ENCODE assay signal across 1 cellular context in the genomic region with DNA sequence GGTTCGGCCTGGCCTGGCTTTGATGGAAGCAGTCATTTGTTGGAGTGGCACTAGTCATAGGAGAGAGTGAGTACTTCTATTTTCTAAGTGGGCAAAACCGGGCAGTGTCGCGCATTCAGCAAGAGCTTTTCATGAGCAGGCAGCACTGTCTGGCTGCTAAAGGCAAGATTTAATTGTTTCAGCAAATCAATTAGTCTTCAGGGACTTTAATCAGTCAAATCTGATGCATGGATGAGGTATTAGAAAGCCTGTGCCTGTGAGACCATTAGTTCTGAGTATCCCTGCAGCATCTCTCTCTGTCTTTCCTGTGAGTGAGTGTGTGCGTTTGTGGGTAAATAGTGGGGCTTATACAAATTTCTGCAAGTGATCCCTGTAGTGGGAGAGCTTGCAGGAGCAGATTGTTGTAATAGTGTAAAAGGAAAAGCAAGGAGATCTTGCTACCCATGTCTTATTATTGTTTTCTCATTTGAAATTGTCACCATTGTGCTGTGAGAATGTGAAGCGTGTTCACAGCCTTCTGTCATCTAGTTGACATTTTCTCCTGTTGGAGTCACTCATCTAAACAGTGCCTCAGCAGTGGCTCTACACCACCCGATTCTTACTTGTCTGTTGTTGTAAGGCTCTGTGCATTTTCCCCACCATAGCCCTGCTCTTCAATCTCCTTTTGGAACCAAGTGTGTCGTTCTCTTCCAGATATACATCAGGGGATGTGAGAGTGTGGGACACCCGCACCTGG.
TF ChIP-seq lines count a peak whose summit lies in the region.

No MANE protein-coding gene starts in this region.

TF ChIP-seq in GM23338, 12 proteins besides CTCF, POLR2A, EP300 and RAD21 (continued from another document):
- TF ChIP-seq, protein P1, sequence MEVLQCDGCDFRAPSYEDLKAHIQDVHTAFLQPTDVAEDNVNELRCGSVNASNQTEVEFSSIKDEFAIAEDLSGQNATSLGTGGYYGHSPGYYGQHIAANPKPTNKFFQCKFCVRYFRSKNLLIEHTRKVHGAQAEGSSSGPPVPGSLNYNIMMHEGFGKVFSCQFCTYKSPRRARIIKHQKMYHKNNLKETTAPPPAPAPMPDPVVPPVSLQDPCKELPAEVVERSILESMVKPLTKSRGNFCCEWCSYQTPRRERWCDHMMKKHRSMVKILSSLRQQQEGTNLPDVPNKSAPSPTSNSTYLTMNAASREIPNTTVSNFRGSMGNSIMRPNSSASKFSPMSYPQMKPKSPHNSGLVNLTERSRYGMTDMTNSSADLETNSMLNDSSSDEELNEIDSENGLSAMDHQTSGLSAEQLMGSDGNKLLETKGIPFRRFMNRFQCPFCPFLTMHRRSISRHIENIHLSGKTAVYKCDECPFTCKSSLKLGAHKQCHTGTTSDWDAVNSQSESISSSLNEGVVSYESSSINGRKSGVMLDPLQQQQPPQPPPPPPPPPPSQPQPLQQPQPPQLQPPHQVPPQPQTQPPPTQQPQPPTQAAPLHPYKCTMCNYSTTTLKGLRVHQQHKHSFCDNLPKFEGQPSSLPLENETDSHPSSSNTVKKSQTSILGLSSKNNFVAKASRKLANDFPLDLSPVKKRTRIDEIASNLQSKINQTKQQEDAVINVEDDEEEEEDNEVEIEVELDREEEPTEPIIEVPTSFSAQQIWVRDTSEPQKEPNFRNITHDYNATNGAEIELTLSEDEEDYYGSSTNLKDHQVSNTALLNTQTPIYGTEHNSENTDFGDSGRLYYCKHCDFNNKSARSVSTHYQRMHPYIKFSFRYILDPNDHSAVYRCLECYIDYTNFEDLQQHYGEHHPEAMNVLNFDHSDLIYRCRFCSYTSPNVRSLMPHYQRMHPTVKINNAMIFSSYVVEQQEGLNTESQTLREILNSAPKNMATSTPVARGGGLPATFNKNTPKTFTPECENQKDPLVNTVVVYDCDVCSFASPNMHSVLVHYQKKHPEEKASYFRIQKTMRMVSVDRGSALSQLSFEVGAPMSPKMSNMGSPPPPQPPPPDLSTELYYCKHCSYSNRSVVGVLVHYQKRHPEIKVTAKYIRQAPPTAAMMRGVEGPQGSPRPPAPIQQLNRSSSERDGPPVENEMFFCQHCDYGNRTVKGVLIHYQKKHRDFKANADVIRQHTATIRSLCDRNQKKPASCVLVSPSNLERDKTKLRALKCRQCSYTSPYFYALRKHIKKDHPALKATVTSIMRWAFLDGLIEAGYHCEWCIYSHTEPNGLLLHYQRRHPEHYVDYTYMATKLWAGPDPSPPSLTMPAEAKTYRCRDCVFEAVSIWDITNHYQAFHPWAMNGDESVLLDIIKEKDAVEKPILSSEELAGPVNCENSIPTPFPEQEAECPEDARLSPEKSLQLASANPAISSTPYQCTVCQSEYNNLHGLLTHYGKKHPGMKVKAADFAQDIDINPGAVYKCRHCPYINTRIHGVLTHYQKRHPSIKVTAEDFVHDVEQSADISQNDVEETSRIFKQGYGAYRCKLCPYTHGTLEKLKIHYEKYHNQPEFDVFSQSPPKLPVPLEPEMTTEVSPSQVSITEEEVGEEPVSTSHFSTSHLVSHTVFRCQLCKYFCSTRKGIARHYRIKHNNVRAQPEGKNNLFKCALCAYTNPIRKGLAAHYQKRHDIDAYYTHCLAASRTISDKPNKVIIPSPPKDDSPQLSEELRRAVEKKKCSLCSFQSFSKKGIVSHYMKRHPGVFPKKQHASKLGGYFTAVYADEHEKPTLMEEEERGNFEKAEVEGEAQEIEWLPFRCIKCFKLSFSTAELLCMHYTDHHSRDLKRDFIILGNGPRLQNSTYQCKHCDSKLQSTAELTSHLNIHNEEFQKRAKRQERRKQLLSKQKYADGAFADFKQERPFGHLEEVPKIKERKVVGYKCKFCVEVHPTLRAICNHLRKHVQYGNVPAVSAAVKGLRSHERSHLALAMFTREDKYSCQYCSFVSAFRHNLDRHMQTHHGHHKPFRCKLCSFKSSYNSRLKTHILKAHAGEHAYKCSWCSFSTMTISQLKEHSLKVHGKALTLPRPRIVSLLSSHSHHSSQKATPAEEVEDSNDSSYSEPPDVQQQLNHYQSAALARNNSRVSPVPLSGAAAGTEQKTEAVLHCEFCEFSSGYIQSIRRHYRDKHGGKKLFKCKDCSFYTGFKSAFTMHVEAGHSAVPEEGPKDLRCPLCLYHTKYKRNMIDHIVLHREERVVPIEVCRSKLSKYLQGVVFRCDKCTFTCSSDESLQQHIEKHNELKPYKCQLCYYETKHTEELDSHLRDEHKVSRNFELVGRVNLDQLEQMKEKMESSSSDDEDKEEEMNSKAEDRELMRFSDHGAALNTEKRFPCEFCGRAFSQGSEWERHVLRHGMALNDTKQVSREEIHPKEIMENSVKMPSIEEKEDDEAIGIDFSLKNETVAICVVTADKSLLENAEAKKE (CRISPR knock-in tag; IDR thresholded peaks at IDR 0.05), result no peak
- TF ChIP-seq NANOG (IDR thresholded peaks at IDR 0.05; ENCODE audit: borderline replicate concordance) (no peak), EZH2 (IDR thresholded peaks at IDR 0.05; ENCODE audit: low read depth, unreplicated experiment) (no peak), STAT1 (IDR thresholded peaks at IDR 0.05; ENCODE audit: unreplicated experiment) (no peak), ZNF331 (CRISPR knock-in tag; IDR thresholded peaks at IDR 0.05; ENCODE audit: low read depth) (no peak)
- TF ChIP-seq, protein P2, sequence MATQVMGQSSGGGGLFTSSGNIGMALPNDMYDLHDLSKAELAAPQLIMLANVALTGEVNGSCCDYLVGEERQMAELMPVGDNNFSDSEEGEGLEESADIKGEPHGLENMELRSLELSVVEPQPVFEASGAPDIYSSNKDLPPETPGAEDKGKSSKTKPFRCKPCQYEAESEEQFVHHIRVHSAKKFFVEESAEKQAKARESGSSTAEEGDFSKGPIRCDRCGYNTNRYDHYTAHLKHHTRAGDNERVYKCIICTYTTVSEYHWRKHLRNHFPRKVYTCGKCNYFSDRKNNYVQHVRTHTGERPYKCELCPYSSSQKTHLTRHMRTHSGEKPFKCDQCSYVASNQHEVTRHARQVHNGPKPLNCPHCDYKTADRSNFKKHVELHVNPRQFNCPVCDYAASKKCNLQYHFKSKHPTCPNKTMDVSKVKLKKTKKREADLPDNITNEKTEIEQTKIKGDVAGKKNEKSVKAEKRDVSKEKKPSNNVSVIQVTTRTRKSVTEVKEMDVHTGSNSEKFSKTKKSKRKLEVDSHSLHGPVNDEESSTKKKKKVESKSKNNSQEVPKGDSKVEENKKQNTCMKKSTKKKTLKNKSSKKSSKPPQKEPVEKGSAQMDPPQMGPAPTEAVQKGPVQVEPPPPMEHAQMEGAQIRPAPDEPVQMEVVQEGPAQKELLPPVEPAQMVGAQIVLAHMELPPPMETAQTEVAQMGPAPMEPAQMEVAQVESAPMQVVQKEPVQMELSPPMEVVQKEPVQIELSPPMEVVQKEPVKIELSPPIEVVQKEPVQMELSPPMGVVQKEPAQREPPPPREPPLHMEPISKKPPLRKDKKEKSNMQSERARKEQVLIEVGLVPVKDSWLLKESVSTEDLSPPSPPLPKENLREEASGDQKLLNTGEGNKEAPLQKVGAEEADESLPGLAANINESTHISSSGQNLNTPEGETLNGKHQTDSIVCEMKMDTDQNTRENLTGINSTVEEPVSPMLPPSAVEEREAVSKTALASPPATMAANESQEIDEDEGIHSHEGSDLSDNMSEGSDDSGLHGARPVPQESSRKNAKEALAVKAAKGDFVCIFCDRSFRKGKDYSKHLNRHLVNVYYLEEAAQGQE (IDR thresholded peaks at IDR 0.05; ENCODE audit: unreplicated experiment), result no peak
TF ChIP-seq in GM23338: peak in this region for 0.
